Comparison of ENCODE assay signal across 1 cellular context in the genomic region with DNA sequence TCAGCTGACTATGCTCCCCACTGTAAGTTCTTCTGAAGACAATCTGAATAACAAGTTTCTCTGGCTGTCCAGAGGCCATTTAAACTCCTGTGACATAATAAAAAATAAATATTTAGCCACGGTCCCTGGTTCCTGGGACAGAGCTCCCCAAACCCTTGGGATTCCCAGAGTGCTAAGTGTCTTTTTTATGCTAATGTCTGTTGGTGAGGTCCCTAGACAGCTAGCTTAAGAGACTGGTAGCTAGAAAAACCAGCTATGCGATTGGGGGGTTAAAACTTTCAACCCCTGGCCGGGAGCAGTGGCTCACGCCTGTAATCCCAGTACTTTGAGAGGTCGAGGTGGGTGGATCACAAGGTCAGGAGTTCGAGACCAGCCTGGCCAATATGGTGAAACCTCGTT.
TF ChIP-seq lines count a peak whose summit lies in the region.

No MANE protein-coding gene starts in this region.

TF ChIP-seq in HepG2, 621 proteins besides CTCF, POLR2A, EP300 and RAD21:
- TF ChIP-seq MAFK (conservative IDR thresholded peaks at IDR 0.05 in 1 of 2, IDR thresholded peaks at IDR 0.05 in 1 of 2; ENCODE audit: low read length in 2 of 2) (no peak), ZNF652 (CRISPR knock-in tag; IDR thresholded peaks at IDR 0.05; ENCODE audit: borderline replicate concordance, low read depth) (no peak), ZNF570 (CRISPR knock-in tag; IDR thresholded peaks at IDR 0.05; ENCODE audit: borderline replicate concordance) (no peak), ZNF790 (CRISPR knock-in tag; IDR thresholded peaks at IDR 0.05; ENCODE audit: borderline replicate concordance) (no peak), SIX4 (CRISPR knock-in tag; IDR thresholded peaks at IDR 0.05) (no peak)
TF ChIP-seq in HepG2: peak in this region for 0.
